Comparison of ENCODE assay signal across 10 cellular contexts in genomic region chr6:152117156-152118129, GRCh38.
A peak's percentile ranks its signal among the peaks of the same experiment; 100 is the strongest.
DNase-seq lines count a peak whose midpoint lies in the region; ATAC-seq and TF ChIP-seq lines count a peak whose summit lies in the region.
"Had no signal": no experiment of that assay in that cellular context is flagged by ENCODE, and none has a peak within 500 bp of the region (broad histone marks: within the 10 kb centered on the region; RNA-seq: fewer than 3 reads in every experiment).

No MANE protein-coding gene starts in this region.

- H3K4me1 ChIP-seq in uterus (no peaks in the 10 kb centered on the region), neural progenitor cell (peaks cover 5% of the 10 kb centered on the region)

- H4K20me1 ChIP-seq in neural progenitor cell (ENCODE audit: low read depth), result no peaks in the 10 kb centered on the region

- no peak overlapping the region for H3K27ac Mint-ChIP-seq in stimulated activated naive CD8-positive, alpha-beta T cell treated with anti-CD3 and anti-CD28 coated beads, Interleukin-15, amount 100 ng/mL, for 72 hours
- H3K27ac Mint-ChIP-seq in neural progenitor cell, result no peak overlapping the region
- no peak overlapping the region for H3K27ac Mint-ChIP-seq in stimulated activated memory B cell treated with anti-CD40 and anti-IgM and Interleukin-4, amounts not matched to agents 10 μg/mL and 1 μg/mL and 100 μg/mL, for 72 hours

- no peak for DNase-seq in stimulated activated naive CD8-positive, alpha-beta T cell treated with anti-CD3 and anti-CD28 coated beads, Interleukin-15, amount 100 ng/mL, for 72 hours
- DNase-seq in stimulated activated naive CD8-positive, alpha-beta T cell treated with anti-CD3 and anti-CD28 coated beads, Interleukin-15, Interleukin-2, amounts not matched to agents 100 U/mL and 50 U/mL, for 24 hours, result no peak
- DNase-seq in astrocyte of the hippocampus (ENCODE audit: low read depth, low spot score), result peak; percentile 63
- peak; percentile 51 to 61 for DNase-seq in uterus
- no peak for DNase-seq in neural progenitor cell (ENCODE audit: low spot score)
- DNase-seq in NCI-H2029 treated with DMSO at 0.1 percent for 48 hours (lab: John Stamatoyannopoulos, UW), result no peak
- DNase-seq: NCI-H748 treated with DMSO at 0.1 percent for 48 hours, WERI-Rb-1 had no signal

- TF ChIP-seq POLR2A in uterus (IDR thresholded peaks at IDR 0.05), result no peak

- no peak overlapping the region for H3K4me2 ChIP-seq in neural progenitor cell

- peak; percentile 63 for ATAC-seq in stimulated activated naive CD8-positive, alpha-beta T cell treated with anti-CD3 and anti-CD28 coated beads, Interleukin-15, amount 100 ng/mL, for 72 hours
- no peak for ATAC-seq in stimulated activated naive CD8-positive, alpha-beta T cell treated with anti-CD3 and anti-CD28 coated beads, Interleukin-15, Interleukin-2, amounts not matched to agents 100 U/mL and 50 U/mL, for 24 hours
- peak; percentile 57 for ATAC-seq in HG02943 (IDR thresholded peaks at IDR 0.05; ENCODE audit: low read depth, unreplicated experiment)
- ATAC-seq in stimulated activated memory B cell treated with anti-CD40 and anti-IgM and Interleukin-4, amounts not matched to agents 10 μg/mL and 1 μg/mL and 100 μg/mL, for 72 hours, result no peak

- H3F3A ChIP-seq in neural progenitor cell (ENCODE audit: low read depth), result no peaks in the 10 kb centered on the region

- H3K9me3 ChIP-seq in uterus (no peaks in the 10 kb centered on the region), neural progenitor cell (ENCODE audit: low read depth) (no peaks in the 10 kb centered on the region)

- no peak overlapping the region for H3K9ac ChIP-seq in neural progenitor cell

- H3K27me3 Mint-ChIP-seq in stimulated activated naive CD8-positive, alpha-beta T cell treated with anti-CD3 and anti-CD28 coated beads, Interleukin-15, amount 100 ng/mL, for 72 hours, result no peaks in the 10 kb centered on the region
- peaks cover 3% of the 10 kb centered on the region for H3K27me3 Mint-ChIP-seq in neural progenitor cell (ENCODE audit: insufficient read depth, low read depth)
- no peaks in the 10 kb centered on the region for H3K27me3 Mint-ChIP-seq in stimulated activated memory B cell treated with anti-CD40 and anti-IgM and Interleukin-4, amounts not matched to agents 10 μg/mL and 1 μg/mL and 100 μg/mL, for 72 hours

- no peaks in the 10 kb centered on the region for H3K36me3 Mint-ChIP-seq in neural progenitor cell
- peaks cover 39% of the 10 kb centered on the region for H3K36me3 Mint-ChIP-seq in stimulated activated memory B cell treated with anti-CD40 and anti-IgM and Interleukin-4, amounts not matched to agents 10 μg/mL and 1 μg/mL and 100 μg/mL, for 72 hours

- H3K27me3 ChIP-seq in uterus (no peaks in the 10 kb centered on the region), neural progenitor cell (no peaks in the 10 kb centered on the region)

- intact Hi-C loops in uterus (cut with DNase I; ENCODE audit: low total_unique reads), result no loop called here

- H3K36me3 ChIP-seq in uterus (no peaks in the 10 kb centered on the region), neural progenitor cell (no peaks in the 10 kb centered on the region)
- H3K36me3 ChIP-seq: WERI-Rb-1 had no signal

- H3K4me3 Mint-ChIP-seq in stimulated activated naive CD8-positive, alpha-beta T cell treated with anti-CD3 and anti-CD28 coated beads, Interleukin-15, amount 100 ng/mL, for 72 hours, result no peak overlapping the region
- no peak overlapping the region for H3K4me3 Mint-ChIP-seq in neural progenitor cell
- no peak overlapping the region for H3K4me3 Mint-ChIP-seq in stimulated activated memory B cell treated with anti-CD40 and anti-IgM and Interleukin-4, amounts not matched to agents 10 μg/mL and 1 μg/mL and 100 μg/mL, for 72 hours

- H3K4me1 Mint-ChIP-seq in stimulated activated naive CD8-positive, alpha-beta T cell treated with anti-CD3 and anti-CD28 coated beads, Interleukin-15, amount 100 ng/mL, for 72 hours, result peaks cover 11% of the 10 kb centered on the region
- peaks cover 4% of the 10 kb centered on the region for H3K4me1 Mint-ChIP-seq in neural progenitor cell
- peaks cover 9% of the 10 kb centered on the region for H3K4me1 Mint-ChIP-seq in stimulated activated memory B cell treated with anti-CD40 and anti-IgM and Interleukin-4, amounts not matched to agents 10 μg/mL and 1 μg/mL and 100 μg/mL, for 72 hours

- no peak overlapping the region for H2AFZ ChIP-seq in neural progenitor cell (replicated peaks)

- H3K9me3 Mint-ChIP-seq in stimulated activated naive CD8-positive, alpha-beta T cell treated with anti-CD3 and anti-CD28 coated beads, Interleukin-15, amount 100 ng/mL, for 72 hours, result peaks cover 0 to 14% of the 10 kb centered on the region in 2 donors
- no peaks in the 10 kb centered on the region for H3K9me3 Mint-ChIP-seq in neural progenitor cell
- H3K9me3 Mint-ChIP-seq in stimulated activated memory B cell treated with anti-CD40 and anti-IgM and Interleukin-4, amounts not matched to agents 10 μg/mL and 1 μg/mL and 100 μg/mL, for 72 hours, result peaks cover 4% of the 10 kb centered on the region

- H3K4me3 ChIP-seq in uterus (no peak overlapping the region), neural progenitor cell (no peak overlapping the region)

- TF ChIP-seq CTCF in uterus (IDR thresholded peaks at IDR 0.05), result no peak
- no peak for TF ChIP-seq CTCF in neural progenitor cell (IDR thresholded peaks at IDR 0.05)

- no peaks in the 10 kb centered on the region for H3K79me2 ChIP-seq in neural progenitor cell (ENCODE audit: low read depth)

- H3K27ac ChIP-seq in uterus, result peak overlapping the region; percentile 61 to 75
- H3K27ac ChIP-seq in neural progenitor cell, result no peak overlapping the region
- H3K27ac ChIP-seq: WERI-Rb-1 had no signal

Comparison
In these comparisons a context has a peak if more than half of its experiments do, and no peak if none do; other contexts are left out.
1. ATAC-seq: peak in stimulated activated naive CD8-positive, alpha-beta T cell treated with anti-CD3 and anti-CD28 coated beads, Interleukin-15, amount 100 ng/mL, for 72 hours (single experiment) and HG02943 (single experiment); none in stimulated activated naive CD8-positive, alpha-beta T cell treated with anti-CD3 and anti-CD28 coated beads, Interleukin-15, Interleukin-2, amounts not matched to agents 100 U/mL and 50 U/mL, for 24 hours (single experiment) and stimulated activated memory B cell treated with anti-CD40 and anti-IgM and Interleukin-4, amounts not matched to agents 10 μg/mL and 1 μg/mL and 100 μg/mL, for 72 hours (single experiment).
2. DNase-seq: peak in astrocyte of the hippocampus (single experiment) and uterus (2 of 2); none in stimulated activated naive CD8-positive, alpha-beta T cell treated with anti-CD3 and anti-CD28 coated beads, Interleukin-15, amount 100 ng/mL, for 72 hours (0 of 2), stimulated activated naive CD8-positive, alpha-beta T cell treated with anti-CD3 and anti-CD28 coated beads, Interleukin-15, Interleukin-2, amounts not matched to agents 100 U/mL and 50 U/mL, for 24 hours (single experiment), neural progenitor cell (single experiment) and NCI-H2029 treated with DMSO at 0.1 percent for 48 hours (single experiment).